Comparison of ENCODE assay signal across 1 cellular context in genomic region chr2:215711484-215712034, GRCh38.
A peak's percentile ranks its signal among the peaks of the same experiment; 100 is the strongest.
TF ChIP-seq lines count a peak whose summit lies in the region.

No MANE protein-coding gene starts in this region.

TF ChIP-seq in HepG2, 621 proteins besides CTCF, POLR2A, EP300 and RAD21 (continued from another document):
- TF ChIP-seq, protein P1, sequence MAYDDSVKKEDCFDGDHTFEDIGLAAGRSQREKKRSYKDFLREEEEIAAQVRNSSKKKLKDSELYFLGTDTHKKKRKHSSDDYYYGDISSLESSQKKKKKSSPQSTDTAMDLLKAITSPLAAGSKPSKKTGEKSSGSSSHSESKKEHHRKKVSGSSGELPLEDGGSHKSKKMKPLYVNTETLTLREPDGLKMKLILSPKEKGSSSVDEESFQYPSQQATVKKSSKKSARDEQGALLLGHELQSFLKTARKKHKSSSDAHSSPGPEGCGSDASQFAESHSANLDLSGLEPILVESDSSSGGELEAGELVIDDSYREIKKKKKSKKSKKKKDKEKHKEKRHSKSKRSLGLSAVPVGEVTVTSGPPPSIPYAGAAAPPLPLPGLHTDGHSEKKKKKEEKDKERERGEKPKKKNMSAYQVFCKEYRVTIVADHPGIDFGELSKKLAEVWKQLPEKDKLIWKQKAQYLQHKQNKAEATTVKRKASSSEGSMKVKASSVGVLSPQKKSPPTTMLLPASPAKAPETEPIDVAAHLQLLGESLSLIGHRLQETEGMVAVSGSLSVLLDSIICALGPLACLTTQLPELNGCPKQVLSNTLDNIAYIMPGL (CRISPR knock-in tag; IDR thresholded peaks at IDR 0.05; ENCODE audit: borderline replicate concordance in 1 of 2, low read depth in 1 of 2): 0 out of 4 replicates have a peak, but pooled peaks of 1 of the 2 experiments have one; percentile 36
- TF ChIP-seq ZNF331 (CRISPR knock-in tag; IDR thresholded peaks at IDR 0.05) (0 out of 2 replicates have a peak, but pooled peaks have one; percentile 12), TEAD3 (CRISPR knock-in tag; optimal IDR thresholded peaks at IDR 0.05; ENCODE audit: borderline replicate concordance) (peak; percentile 62), ZBTB25 (CRISPR knock-in tag; IDR thresholded peaks at IDR 0.05) (peak; percentile 7; the same call in 1 of the 2 replicates), ZNF556 (CRISPR knock-in tag; IDR thresholded peaks at IDR 0.05; ENCODE audit: borderline replicate concordance) (no peak), SOX5 (CRISPR knock-in tag; IDR thresholded peaks at IDR 0.05; ENCODE audit: borderline replicate concordance) (0 out of 2 replicates have a peak, but pooled peaks have one; percentile 10), JUN (CRISPR knock-in tag; IDR thresholded peaks at IDR 0.05) (peak; percentile 62; the same call in 1 of the 2 replicates), ZNF543 (CRISPR knock-in tag; IDR thresholded peaks at IDR 0.05) (0 out of 2 replicates have a peak, but pooled peaks have one; percentile 30), MEIS1 (CRISPR knock-in tag; IDR thresholded peaks at IDR 0.05; ENCODE audit: borderline replicate concordance) (0 out of 2 replicates have a peak, but pooled peaks have one; percentile 28), ARNTL (CRISPR knock-in tag; IDR thresholded peaks at IDR 0.05) (0 out of 2 replicates have a peak, but pooled peaks have one; percentile 37), ZNF101 (CRISPR knock-in tag; IDR thresholded peaks at IDR 0.05; ENCODE audit: borderline replicate concordance, low read depth) (peak; percentile 49; the same call in 1 of the 2 replicates), ZNF335 (CRISPR knock-in tag; IDR thresholded peaks at IDR 0.05) (no peak), ASH2L (IDR thresholded peaks at IDR 0.05; ENCODE audit: insufficient read length, low read depth, low read length) (peak; percentile 5), MED1 (CRISPR knock-in tag; IDR thresholded peaks at IDR 0.05) (peak; percentile 45; the same call in 1 of the 2 replicates), TCF7 (IDR thresholded peaks at IDR 0.05; ENCODE audit: low read depth) (peak; percentile 50; the same call in 1 of the 2 replicates), DNMT1 (CRISPR knock-in tag; IDR thresholded peaks at IDR 0.05) (no peak), DRAP1 (CRISPR knock-in tag; IDR thresholded peaks at IDR 0.05) (no peak), FOXA3 (CRISPR knock-in tag; IDR thresholded peaks at IDR 0.05) (0 out of 2 replicates have a peak, but pooled peaks have one; percentile 3), ZSCAN12 (CRISPR knock-in tag; IDR thresholded peaks at IDR 0.05) (no peak), CBX1 (IDR thresholded peaks at IDR 0.05; ENCODE audit: low read depth) (no peak), PAWR (CRISPR knock-in tag; IDR thresholded peaks at IDR 0.05; ENCODE audit: borderline replicate concordance) (0 out of 2 replicates have a peak, but pooled peaks have one; percentile 46), ISL2 (CRISPR knock-in tag; IDR thresholded peaks at IDR 0.05) (0 out of 2 replicates have a peak, but pooled peaks have one; percentile 25), ZNF441 (CRISPR knock-in tag; IDR thresholded peaks at IDR 0.05; ENCODE audit: borderline replicate concordance) (no peak), ZSCAN29 (CRISPR knock-in tag; conservative IDR thresholded peaks at IDR 0.05) (0 out of 2 replicates have a peak, but pooled peaks have one; percentile 80), CREM (IDR thresholded peaks at IDR 0.05) (peak; percentile 50; the same call in 1 of the 2 replicates), CREM (CRISPR knock-in tag; IDR thresholded peaks at IDR 0.05) (no peak), FOXJ3 (CRISPR knock-in tag; IDR thresholded peaks at IDR 0.05; ENCODE audit: borderline replicate concordance) (0 out of 2 replicates have a peak, but pooled peaks have one; percentile 24), GTF3A (CRISPR knock-in tag; conservative IDR thresholded peaks at IDR 0.05) (0 out of 2 replicates have a peak, but pooled peaks have one; percentile 71)
- TF ChIP-seq, protein P2, sequence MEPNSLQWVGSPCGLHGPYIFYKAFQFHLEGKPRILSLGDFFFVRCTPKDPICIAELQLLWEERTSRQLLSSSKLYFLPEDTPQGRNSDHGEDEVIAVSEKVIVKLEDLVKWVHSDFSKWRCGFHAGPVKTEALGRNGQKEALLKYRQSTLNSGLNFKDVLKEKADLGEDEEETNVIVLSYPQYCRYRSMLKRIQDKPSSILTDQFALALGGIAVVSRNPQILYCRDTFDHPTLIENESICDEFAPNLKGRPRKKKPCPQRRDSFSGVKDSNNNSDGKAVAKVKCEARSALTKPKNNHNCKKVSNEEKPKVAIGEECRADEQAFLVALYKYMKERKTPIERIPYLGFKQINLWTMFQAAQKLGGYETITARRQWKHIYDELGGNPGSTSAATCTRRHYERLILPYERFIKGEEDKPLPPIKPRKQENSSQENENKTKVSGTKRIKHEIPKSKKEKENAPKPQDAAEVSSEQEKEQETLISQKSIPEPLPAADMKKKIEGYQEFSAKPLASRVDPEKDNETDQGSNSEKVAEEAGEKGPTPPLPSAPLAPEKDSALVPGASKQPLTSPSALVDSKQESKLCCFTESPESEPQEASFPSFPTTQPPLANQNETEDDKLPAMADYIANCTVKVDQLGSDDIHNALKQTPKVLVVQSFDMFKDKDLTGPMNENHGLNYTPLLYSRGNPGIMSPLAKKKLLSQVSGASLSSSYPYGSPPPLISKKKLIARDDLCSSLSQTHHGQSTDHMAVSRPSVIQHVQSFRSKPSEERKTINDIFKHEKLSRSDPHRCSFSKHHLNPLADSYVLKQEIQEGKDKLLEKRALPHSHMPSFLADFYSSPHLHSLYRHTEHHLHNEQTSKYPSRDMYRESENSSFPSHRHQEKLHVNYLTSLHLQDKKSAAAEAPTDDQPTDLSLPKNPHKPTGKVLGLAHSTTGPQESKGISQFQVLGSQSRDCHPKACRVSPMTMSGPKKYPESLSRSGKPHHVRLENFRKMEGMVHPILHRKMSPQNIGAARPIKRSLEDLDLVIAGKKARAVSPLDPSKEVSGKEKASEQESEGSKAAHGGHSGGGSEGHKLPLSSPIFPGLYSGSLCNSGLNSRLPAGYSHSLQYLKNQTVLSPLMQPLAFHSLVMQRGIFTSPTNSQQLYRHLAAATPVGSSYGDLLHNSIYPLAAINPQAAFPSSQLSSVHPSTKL (CRISPR knock-in tag; IDR thresholded peaks at IDR 0.05): peak; percentile 45; the same call in 1 of the 2 replicates
